ENCODE assay signal across 8 cellular contexts in the genomic region with DNA sequence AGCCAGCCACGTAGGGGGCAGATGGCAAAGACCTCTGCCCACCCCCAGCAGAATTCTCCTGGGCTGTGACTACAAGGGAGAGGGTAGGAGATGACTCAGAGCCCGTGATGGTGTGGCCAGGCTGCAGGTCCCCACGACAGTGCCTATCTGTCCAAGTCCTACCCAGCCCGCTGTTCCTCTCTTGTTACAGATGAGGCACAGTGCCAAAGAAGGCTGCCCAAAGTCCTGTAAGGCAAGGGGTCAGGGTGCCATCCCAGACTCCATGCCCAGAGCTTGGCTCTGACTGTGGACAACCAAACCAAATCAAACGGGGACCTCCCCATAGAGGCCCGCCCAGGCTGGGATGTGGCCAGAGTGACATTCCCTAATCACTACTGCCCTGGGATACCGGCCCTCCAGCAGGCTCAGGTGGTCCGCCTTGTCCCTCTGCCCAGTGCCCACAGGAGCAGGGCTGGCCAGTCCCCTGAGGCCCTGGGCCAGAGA. TPM values are rescaled to one million over a fixed set of nuclear protein-coding genes. Genes with fewer than 3 reads are reported as not detected.
A peak's percentile ranks its signal among the peaks of the same experiment; 100 is the strongest.
DNase-seq lines count a peak whose midpoint lies in the region; ATAC-seq and TF ChIP-seq lines count a peak whose summit lies in the region.

No MANE protein-coding gene starts in this region.

- peak overlapping the region; percentile 99 for H3K27ac ChIP-seq in psoas muscle

- ATAC-seq in T-helper 17 cell (no peak), psoas muscle (peak; percentile 76 to 81 (median 79)), GM19395 (IDR thresholded peaks at IDR 0.05; ENCODE audit: unreplicated experiment) (no peak)

- no peak overlapping the region for H3K27ac Mint-ChIP-seq in T-helper 17 cell
- peak overlapping the region; percentile 92 for H3K27ac Mint-ChIP-seq in glutamatergic neuron (ENCODE audit: unreplicated experiment)
- no peak overlapping the region for H3K27ac Mint-ChIP-seq in CD14-positive monocyte

- H3K4me1 Mint-ChIP-seq in T-helper 17 cell = peaks cover 6% of the 10 kb centered on the region
- H3K4me1 Mint-ChIP-seq in glutamatergic neuron (ENCODE audit: low read depth, unreplicated experiment) = peaks cover 42% of the 10 kb centered on the region
- peaks cover 5% of the 10 kb centered on the region for H3K4me1 Mint-ChIP-seq in CD14-positive monocyte

- H3K27me3 Mint-ChIP-seq in T-helper 17 cell (peaks cover 44% of the 10 kb centered on the region), glutamatergic neuron (ENCODE audit: unreplicated experiment) (peaks cover 23% of the 10 kb centered on the region), CD14-positive monocyte (ENCODE audit: low read depth in 3 of 3) (peaks cover 79 to 96% (median 84%) of the 10 kb centered on the region in 3 donors)

- no peaks in the 10 kb centered on the region for H3K27me3 ChIP-seq in psoas muscle (ENCODE audit: insufficient read depth in 3 of 3, low read length in 2 of 3)

- H3K36me3 Mint-ChIP-seq in T-helper 17 cell (ENCODE audit: low read depth) (peaks cover 3% of the 10 kb centered on the region), glutamatergic neuron (ENCODE audit: unreplicated experiment) (no peaks in the 10 kb centered on the region), CD14-positive monocyte (peaks cover 0 to 1% of the 10 kb centered on the region in 2 donors)

- TF ChIP-seq CTCF in glutamatergic neuron (IDR thresholded peaks at IDR 0.05; ENCODE audit: partially characterized antibody, unreplicated experiment) = no peak
- no peak for TF ChIP-seq CTCF in psoas muscle (IDR thresholded peaks at IDR 0.05)
- TF ChIP-seq CTCF in CD14-positive monocyte (IDR thresholded peaks at IDR 0.05) = no peak

- H3K4me3 Mint-ChIP-seq in T-helper 17 cell = peak overlapping the region; percentile 78
- peak overlapping the region; percentile 90 for H3K4me3 Mint-ChIP-seq in glutamatergic neuron (ENCODE audit: unreplicated experiment)
- peak overlapping the region in 1 of 2 donors; percentile 65 for H3K4me3 Mint-ChIP-seq in CD14-positive monocyte

- 9 to 13% (median 11%) methylated on average over 8 of the region's 8 CpGs for WGBS in psoas muscle, 3 donors

- peaks cover 0 to 11% of the 10 kb centered on the region in 2 donors for H3K36me3 ChIP-seq in psoas muscle (ENCODE audit: insufficient read depth in 1 of 2, low read depth in 1 of 2)

- H3K9me3 ChIP-seq in T-helper 17 cell (ENCODE audit: control insufficient read depth, low read length, poor library complexity, severe bottlenecking) (no peaks in the 10 kb centered on the region), psoas muscle (no peaks in the 10 kb centered on the region)

- peak overlapping the region; percentile 100 for H3K4me3 ChIP-seq in psoas muscle

- peaks cover 75% of the 10 kb centered on the region for H3K4me1 ChIP-seq in psoas muscle

- intact Hi-C loops in psoas muscle (cut with DNase I) (loop anchor here in 1 of 2 donors (5.0 kb wide), 1 partner anchor 38 kb away; no protein-coding TSS in a partner anchor), CD14-positive monocyte (cut with micrococcal nuclease) (no loop called here)

- peaks cover 14% of the 10 kb centered on the region for H3K9me3 Mint-ChIP-seq in glutamatergic neuron (ENCODE audit: unreplicated experiment)
- peaks cover 0 to 15% (median 2%) of the 10 kb centered on the region in 7 donors for H3K9me3 Mint-ChIP-seq in CD14-positive monocyte

- DNase-seq in DMS 273 treated with DMSO at 0.1 percent for 48 hours (lab: John Stamatoyannopoulos, UW) (peak; percentile 62), T-helper 17 cell (no peak), glutamatergic neuron (no peak), psoas muscle (peak; percentile 75 to 91), CD14-positive monocyte (ENCODE audit: low spot score) (no peak), NCI-H345 treated with DMSO at 0.1 percent for 48 hours (lab: John Stamatoyannopoulos, UW; ENCODE audit: unreplicated experiment) (no peak), kidney glomerular epithelial cell (lab: John Stamatoyannopoulos, UW) (no peak)

RNA-seq across cellular contexts. Expression of a gene that starts 12.6 kb away (rescaled TPM):
- under 1 TPM in 1 of 2 donors, not detected in 1; 0.50 TPM for total RNA-seq in T-helper 17 cell
- 212 TPM for total RNA-seq in glutamatergic neuron (ENCODE audit: unreplicated experiment)
- 100 to 1,000 TPM in 2 of 4 donors, 10 to 100 TPM in 2; 61.8 to 108 (median 90.1) TPM for total RNA-seq in psoas muscle
- 10 to 100 TPM; 66.3 to 90.7 (median 78.7) TPM for polyA plus RNA-seq in psoas muscle
- not detected for polyA plus RNA-seq in CD14-positive monocyte

RNA-seq across cellular contexts. Expression of a gene that starts 45.2 kb away (rescaled TPM):
- total RNA-seq in T-helper 17 cell (not detected), glutamatergic neuron (ENCODE audit: unreplicated experiment) (not detected), psoas muscle (1 to 10 TPM in 2 of 4 donors, not detected in 2; 1.2 to 3.9 TPM)
- polyA plus RNA-seq in psoas muscle (1 to 10 TPM in 1 of 3 donors, under 1 TPM in 2; 0.03 to 2.5 (median 0.25) TPM), CD14-positive monocyte (not detected)

RNA-seq across cellular contexts. Expression of a gene that starts 57.0 kb away (rescaled TPM):
- total RNA-seq in T-helper 17 cell (not detected), glutamatergic neuron (ENCODE audit: unreplicated experiment) (not detected), psoas muscle (1 to 10 TPM in 1 of 4 donors, not detected in 3; 2.4 TPM)
- polyA plus RNA-seq in psoas muscle (1 to 10 TPM in 1 of 3 donors, under 1 TPM in 2; 0.14 to 1.6 (median 0.63) TPM), CD14-positive monocyte (not detected)

Comparison
In these comparisons a context has a peak if more than half of its experiments do, and no peak if none do; other contexts are left out.
1. DNase-seq: peak in DMS 273 treated with DMSO at 0.1 percent for 48 hours (single experiment) and psoas muscle (2 of 2); none in T-helper 17 cell (0 of 3), glutamatergic neuron (single experiment), CD14-positive monocyte (single experiment), NCI-H345 treated with DMSO at 0.1 percent for 48 hours (single experiment) and kidney glomerular epithelial cell (single experiment).
2. ATAC-seq: peak in psoas muscle (4 of 4); none in T-helper 17 cell (single experiment) and GM19395 (single experiment).
3. RNA of a gene that starts 12.6 kb away (total RNA-seq): 212 TPM in glutamatergic neuron (single experiment) and 61.8 to 108 TPM in psoas muscle; 0.50 TPM in T-helper 17 cell; every median in the first group is over 10 times any median in the second.